ENCODE assay signal across 19 cellular contexts in genomic region chr20:57878803-57879424, GRCh38.
"Had no signal": no experiment of that assay in that cellular context is flagged by ENCODE, and none has a peak within 500 bp of the region (broad histone marks: within the 10 kb centered on the region; RNA-seq: fewer than 3 reads in every experiment).

No MANE protein-coding gene starts in this region.

- H3K36me3 Mint-ChIP-seq: activated naive CD4-positive, alpha-beta T cell treated with anti-CD3 and anti-CD28 coated beads, Interleukin-2, amount 10 ng/mL, durations not matched to agents 7 days and 5 days; immature natural killer cell; memory B cell; neural progenitor cell had no signal

- H3K27me3 ChIP-seq: neural progenitor cell, upper lobe of right lung had no signal

- H3K36me3 ChIP-seq: neural progenitor cell, prostate gland, upper lobe of right lung, WERI-Rb-1 had no signal

- H3K27ac Mint-ChIP-seq: activated CD4-positive, alpha-beta T cell treated with anti-CD3 and anti-CD28 coated beads, Interleukin-2, amount 10 ng/mL, durations not matched to agents 7 days and 5 days; activated naive CD4-positive, alpha-beta T cell treated with anti-CD3 and anti-CD28 coated beads, Interleukin-2, amount 10 ng/mL, durations not matched to agents 7 days and 5 days; dendritic cell treated with granulocyte-macrophage colony-stimulating factor and Interleukin-4, amounts not matched to agents 40 ng/mL and 50 ng/mL, for 4 days; immature natural killer cell; memory B cell; neural progenitor cell had no signal

- H3K9me3 ChIP-seq: prostate gland, upper lobe of right lung had no signal

- H3K27ac ChIP-seq: foreskin keratinocyte, neural progenitor cell, prostate gland, upper lobe of right lung, WERI-Rb-1 had no signal

- DNase-seq: activated CD4-positive, alpha-beta T cell treated with anti-CD3 and anti-CD28 coated beads, Interleukin-2, amount 10 ng/mL, durations not matched to agents 7 days and 5 days; activated CD4-positive, CD25-positive, alpha-beta regulatory T cell treated with anti-CD3 and anti-CD28 coated beads, Interleukin-2, amount 50 U/mL, for 72 hours; activated effector memory CD4-positive, alpha-beta T cell treated with anti-CD3 and anti-CD28 coated beads, Interleukin-2, amount 50 U/mL, for 16 hours; activated naive CD4-positive, alpha-beta T cell treated with anti-CD3 and anti-CD28 coated beads, Interleukin-2, amount 10 ng/mL, durations not matched to agents 7 days and 5 days; activated T-cell treated with anti-CD3 and anti-CD28 coated beads for 4 hours; amygdala; effector memory CD4-positive, alpha-beta T cell; foreskin keratinocyte; immature natural killer cell; kidney glomerular epithelial cell; stimulated activated CD4-positive, alpha-beta T cell treated with anti-CD3 and anti-CD28 coated beads, Interleukin-12 subunit alpha, Interleukin-12 subunit beta, amount 100 ng/mL, for 4 hours; stimulated activated CD4-positive, alpha-beta T cell treated with anti-CD3 and anti-CD28 coated beads, Interleukin-4, amount 100 ng/mL, for 4 hours; stimulated activated naive CD8-positive, alpha-beta T cell treated with anti-CD3 and anti-CD28 coated beads, Interleukin-15, Interleukin-2, amounts not matched to agents 100 U/mL and 50 U/mL, for 24 hours; upper lobe of right lung; WERI-Rb-1 had no signal

- H3K27me3 Mint-ChIP-seq: activated CD4-positive, alpha-beta T cell treated with anti-CD3 and anti-CD28 coated beads, Interleukin-2, amount 10 ng/mL, durations not matched to agents 7 days and 5 days; dendritic cell treated with granulocyte-macrophage colony-stimulating factor and Interleukin-4, amounts not matched to agents 40 ng/mL and 50 ng/mL, for 4 days had no signal

- H3K4me3 ChIP-seq: neural progenitor cell, prostate gland, upper lobe of right lung had no signal

- ATAC-seq: foreskin keratinocyte; stimulated activated naive CD8-positive, alpha-beta T cell treated with anti-CD3 and anti-CD28 coated beads, Interleukin-15, Interleukin-2, amounts not matched to agents 100 U/mL and 50 U/mL, for 24 hours; upper lobe of right lung had no signal

- H3K9me3 Mint-ChIP-seq: activated CD4-positive, alpha-beta T cell treated with anti-CD3 and anti-CD28 coated beads, Interleukin-2, amount 10 ng/mL, durations not matched to agents 7 days and 5 days; activated naive CD4-positive, alpha-beta T cell treated with anti-CD3 and anti-CD28 coated beads, Interleukin-2, amount 10 ng/mL, durations not matched to agents 7 days and 5 days; dendritic cell treated with granulocyte-macrophage colony-stimulating factor and Interleukin-4, amounts not matched to agents 40 ng/mL and 50 ng/mL, for 4 days; immature natural killer cell; memory B cell; neural progenitor cell had no signal

- H3K4me1 Mint-ChIP-seq: activated CD4-positive, alpha-beta T cell treated with anti-CD3 and anti-CD28 coated beads, Interleukin-2, amount 10 ng/mL, durations not matched to agents 7 days and 5 days; activated naive CD4-positive, alpha-beta T cell treated with anti-CD3 and anti-CD28 coated beads, Interleukin-2, amount 10 ng/mL, durations not matched to agents 7 days and 5 days; immature natural killer cell; memory B cell had no signal

- H3K4me1 ChIP-seq: foreskin keratinocyte, prostate gland, upper lobe of right lung had no signal

- H3K4me3 Mint-ChIP-seq: activated CD4-positive, alpha-beta T cell treated with anti-CD3 and anti-CD28 coated beads, Interleukin-2, amount 10 ng/mL, durations not matched to agents 7 days and 5 days; activated naive CD4-positive, alpha-beta T cell treated with anti-CD3 and anti-CD28 coated beads, Interleukin-2, amount 10 ng/mL, durations not matched to agents 7 days and 5 days; dendritic cell treated with granulocyte-macrophage colony-stimulating factor and Interleukin-4, amounts not matched to agents 40 ng/mL and 50 ng/mL, for 4 days; immature natural killer cell; memory B cell; neural progenitor cell had no signal
